22 cellular contexts compared by ENCODE assay signal in genomic region chr14:94965551-94966339, GRCh38.
DNase-seq lines count a peak whose midpoint lies in the region; ATAC-seq, FAIRE-seq and TF ChIP-seq lines count a peak whose summit lies in the region.
"Had no signal": no experiment of that assay in that cellular context is flagged by ENCODE, and none has a peak within 500 bp of the region (broad histone marks: within the 10 kb centered on the region; RNA-seq: fewer than 3 reads in every experiment).

No MANE protein-coding gene starts in this region.

- POLR2A ChIA-PET in HepG2 (lab: Yijun Ruan, JAX) = no interaction called here
- POLR2A ChIA-PET in K562 (lab: Yijun Ruan, JAX) = no interaction called here

- 35% methylated on average over 8 of the region's 8 CpGs for WGBS in HepG2 (ENCODE audit: low lambda C conversion rate)
- WGBS in right lobe of liver (ENCODE audit: insufficient coverage, low coverage, low lambda C conversion rate, missing lambda C conversion rate) = 74% methylated on average over 8 of the region's 8 CpGs
- 3% methylated on average over 8 of the region's 8 CpGs for WGBS in K562 (ENCODE audit: insufficient coverage, low coverage, missing lambda C conversion rate)

- H3K27ac ChIP-seq in HepG2 (ENCODE audit: extremely low read length, insufficient read depth, low read length) (no peak overlapping the region), right lobe of liver (no peak overlapping the region), K562 (ENCODE audit: extremely low read depth, low read depth, low read length) (no peak overlapping the region)
- H3K27ac ChIP-seq: 22Rv1; A549; BLaER1 treated with 17β-estradiol and CSF1 and Interleukin-3, amounts not matched to agents 10 nM and 100 nM; C4-2B had no signal

- TF ChIP-seq POLR2A in HepG2 (IDR thresholded peaks at IDR 0.05; ENCODE audit: insufficient read depth in 1 of 2, low read depth in 2 of 2, low read length in 2 of 2) (no peak), right lobe of liver (IDR thresholded peaks at IDR 0.05) (no peak), K562 (conservative IDR thresholded peaks at IDR 0.05) (no peak)

- TF ChIP-seq EP300 in HepG2 (IDR thresholded peaks at IDR 0.05; ENCODE audit: low read depth in 2 of 2, low read length in 2 of 2) (no peak), HepG2 (CRISPR knock-in tag; IDR thresholded peaks at IDR 0.05; ENCODE audit: borderline replicate concordance) (no peak), K562 (IDR thresholded peaks at IDR 0.05; ENCODE audit: low read length) (no peak)

- no peak overlapping the region for H3K4me3 Mint-ChIP-seq in neural crest cell
- H3K4me3 Mint-ChIP-seq: B cell; CD4-positive, alpha-beta T cell; CD8-positive, alpha-beta T cell had no signal

- CTCF ChIA-PET in HepG2 (lab: Yijun Ruan, JAX; ENCODE audit: low intra/inter-chr PET ratio, low total read pairs) (no interaction called here), K562 (lab: Yijun Ruan, JAX; ENCODE audit: low intra/inter-chr PET ratio) (no interaction called here)

- TF ChIP-seq CTCF in HepG2 (CRISPR knock-in tag; IDR thresholded peaks at IDR 0.05) (no peak), right lobe of liver (IDR thresholded peaks at IDR 0.05) (no peak), K562 (IDR thresholded peaks at IDR 0.05 in 2 of 3, conservative IDR thresholded peaks at IDR 0.05 in 1 of 3; ENCODE audit: insufficient read depth in 2 of 3, low read depth in 1 of 3, low read length in 3 of 3) (no peak), neural crest cell (conservative IDR thresholded peaks at IDR 0.05) (no peak)

- no peaks in the 10 kb centered on the region for H3K9me3 ChIP-seq in HepG2 (ENCODE audit: low read length)
- no peaks in the 10 kb centered on the region for H3K9me3 ChIP-seq in right lobe of liver
- H3K9me3 ChIP-seq in K562 (replicated peaks; ENCODE audit: control insufficient read depth, insufficient read depth, low read depth, low read length) = no peaks in the 10 kb centered on the region
- H3K9me3 ChIP-seq: Caco-2 had no signal

- no peak overlapping the region for H3K9ac ChIP-seq in HepG2 (ENCODE audit: insufficient read depth, low read depth, low read length)
- H3K9ac ChIP-seq in K562 (ENCODE audit: insufficient read depth in 1 of 2, low read depth in 2 of 2, low read length in 2 of 2) = no peak overlapping the region
- H3K9ac ChIP-seq: BLaER1 treated with 17β-estradiol and CSF1 and Interleukin-3, amounts not matched to agents 10 nM and 100 nM had no signal

- H2AFZ ChIP-seq in HepG2 (ENCODE audit: low read length) (no peak overlapping the region), K562 (ENCODE audit: low read depth, low read length) (no peak overlapping the region)

- H3K79me2 ChIP-seq in HepG2 (ENCODE audit: insufficient read depth, low read length) = no peaks in the 10 kb centered on the region
- H3K79me2 ChIP-seq in K562 (ENCODE audit: control insufficient read depth, insufficient read depth, low read length) = no peaks in the 10 kb centered on the region

- no peaks in the 10 kb centered on the region for H3K9me3 Mint-ChIP-seq in neural crest cell
- H3K9me3 Mint-ChIP-seq: CD4-positive, alpha-beta T cell; CD8-positive, alpha-beta T cell had no signal

- no peak for DNase-seq in HepG2 (ENCODE audit: low spot score)
- DNase-seq in right lobe of liver = no peak
- no peak for DNase-seq in K562 (ENCODE audit: extremely low read depth in 1 of 4, low spot score in 3 of 4)
- DNase-seq in neural crest cell (ENCODE audit: low read depth, low spot score) = no peak
- no peak for DNase-seq in germinal center (ENCODE audit: low spot score)
- DNase-seq: AML-193; Caco-2; Calu3; CD4-positive, alpha-beta T cell; CD8-positive, alpha-beta T cell; DMS79 treated with DMSO at 0.1 percent for 48 hours; GF-D8 had no signal

- peak overlapping the region; percentile 91 for H3K27ac Mint-ChIP-seq in neural crest cell (ENCODE audit: unreplicated experiment)
- H3K27ac Mint-ChIP-seq: B cell; CD4-positive, alpha-beta T cell; CD8-positive, alpha-beta T cell had no signal

- H4K20me1 ChIP-seq in HepG2 (ENCODE audit: insufficient read depth, low read length) = no peaks in the 10 kb centered on the region
- H4K20me1 ChIP-seq in K562 (replicated peaks; ENCODE audit: control insufficient read depth, insufficient read depth, low read length) = no peaks in the 10 kb centered on the region
- H4K20me1 ChIP-seq: BLaER1 treated with 17β-estradiol and CSF1 and Interleukin-3, amounts not matched to agents 10 nM and 100 nM had no signal

- TF ChIP-seq RAD21 in HepG2 (CRISPR knock-in tag; IDR thresholded peaks at IDR 0.05) (no peak), K562 (CRISPR knock-in tag; conservative IDR thresholded peaks at IDR 0.05 in 1 of 2, IDR thresholded peaks at IDR 0.05 in 1 of 2) (no peak)

- BruUV-seq in HepG2 (replicated peaks; lab: Mats Ljungman, UMichigan) = no TSS peak
- no TSS peak for BruUV-seq in K562 (replicated peaks; lab: Mats Ljungman, UMichigan)

- H3K36me3 Mint-ChIP-seq in neural crest cell (ENCODE audit: low read depth) = no peaks in the 10 kb centered on the region
- H3K36me3 Mint-ChIP-seq: CD8-positive, alpha-beta T cell had no signal

- H3K4me3 ChIP-seq in HepG2 (replicated peaks in 1 of 3; ENCODE audit: insufficient read depth in 1 of 3, low read depth in 2 of 3, low read length in 3 of 3) = no peak overlapping the region
- no peak overlapping the region for H3K4me3 ChIP-seq in right lobe of liver
- no peak overlapping the region for H3K4me3 ChIP-seq in K562
- H3K4me3 ChIP-seq: A549; BLaER1 treated with 17β-estradiol and CSF1 and Interleukin-3, amounts not matched to agents 10 nM and 100 nM had no signal

- no peaks in the 10 kb centered on the region for H3K4me1 Mint-ChIP-seq in neural crest cell
- H3K4me1 Mint-ChIP-seq: B cell had no signal

- peaks cover 0 to 31% of the 10 kb centered on the region in 2 experiments; a peak in 2 of 5 replicates for H3K27me3 ChIP-seq in HepG2 (ENCODE audit: control insufficient read depth in 1 of 2, insufficient read depth in 2 of 2, low read length in 2 of 2)
- no peaks in the 10 kb centered on the region for H3K27me3 ChIP-seq in right lobe of liver
- H3K27me3 ChIP-seq in K562 (ENCODE audit: control insufficient read depth in 2 of 2, insufficient read depth in 2 of 2, low read length in 2 of 2) = no peaks in the 10 kb centered on the region
- H3K27me3 ChIP-seq: BLaER1 treated with 17β-estradiol and CSF1 and Interleukin-3, amounts not matched to agents 10 nM and 100 nM had no signal

- no peaks in the 10 kb centered on the region for H3K27me3 Mint-ChIP-seq in neural crest cell (ENCODE audit: low read depth)

- H3K9me1 ChIP-seq in K562 (ENCODE audit: control insufficient read depth, insufficient read depth, low read length) = no peaks in the 10 kb centered on the region

- FAIRE-seq in HepG2 (lab: Jason Lieb, UNC) = no peak
- FAIRE-seq in K562 (lab: Jason Lieb, UNC) = no peak
- FAIRE-seq: A549, D721Med, G401.6, GM12891 had no signal

- ATAC-seq in HepG2 (no peak), right lobe of liver (no peak), K562 (no peak), HG03108 (IDR thresholded peaks at IDR 0.05; ENCODE audit: unreplicated experiment) (no peak), GM18867 (IDR thresholded peaks at IDR 0.05; ENCODE audit: unreplicated experiment) (no peak)
- ATAC-seq: A549; CD8-positive, alpha-beta T cell had no signal

- H3K36me3 ChIP-seq in HepG2 (replicated peaks in 1 of 2; ENCODE audit: control insufficient read depth in 1 of 2, insufficient read depth in 2 of 2, low read length in 2 of 2) = no peaks in the 10 kb centered on the region
- no peaks in the 10 kb centered on the region for H3K36me3 ChIP-seq in right lobe of liver
- no peaks in the 10 kb centered on the region for H3K36me3 ChIP-seq in K562 (ENCODE audit: control insufficient read depth, insufficient read depth, low read length)
- H3K36me3 ChIP-seq: BLaER1 treated with 17β-estradiol and CSF1 and Interleukin-3, amounts not matched to agents 10 nM and 100 nM had no signal

- no peak overlapping the region for H3K4me2 ChIP-seq in HepG2 (ENCODE audit: low read depth, low read length)
- no peak overlapping the region for H3K4me2 ChIP-seq in K562 (ENCODE audit: insufficient read depth, low read length)
- H3K4me2 ChIP-seq: A549; BLaER1 treated with 17β-estradiol and CSF1 and Interleukin-3, amounts not matched to agents 10 nM and 100 nM had no signal

- intact Hi-C loops in HepG2 (cut with micrococcal nuclease; ENCODE audit: unreplicated experiment) = no loop called here
- intact Hi-C loops in right lobe of liver (cut with DNase I) = no loop called here
- intact Hi-C loops in K562 (cut with micrococcal nuclease) = no loop called here

- in situ Hi-C loops in HepG2 (cut with HindIII; ENCODE audit: extremely low pct_ligation_motif_present, low pct_unique_long_range_greater_than_20kb) (no loop called here), K562 (cut with MboI) (no loop called here)

- H3K4me1 ChIP-seq in HepG2 (ENCODE audit: insufficient read depth, low read length) (no peaks in the 10 kb centered on the region), right lobe of liver (no peaks in the 10 kb centered on the region), K562 (replicated peaks in 1 of 2; ENCODE audit: control insufficient read depth in 2 of 2, insufficient read depth in 2 of 2, low read length in 2 of 2) (no peaks in the 10 kb centered on the region)
- H3K4me1 ChIP-seq: A549, Caco-2 had no signal

TF ChIP-seq in HepG2, 621 proteins besides CTCF, POLR2A, EP300 and RAD21:
- peak; percentile 87 for TF ChIP-seq ZKSCAN1 (IDR thresholded peaks at IDR 0.05; ENCODE audit: low read length)
- TF ChIP-seq GTF3A (CRISPR knock-in tag; conservative IDR thresholded peaks at IDR 0.05) = no peak

TF ChIP-seq in K562, 482 proteins besides CTCF, POLR2A, EP300 and RAD21:
- no peak for TF ChIP-seq E2F4 (CRISPR knock-in tag; IDR thresholded peaks at IDR 0.05; ENCODE audit: low read depth)
- no peak for TF ChIP-seq RB1 (IDR thresholded peaks at IDR 0.05; ENCODE audit: low read depth)
- TF ChIP-seq ZKSCAN1 (IDR thresholded peaks at IDR 0.05; ENCODE audit: low read depth, low read length) = peak; percentile 69; the same call in 1 of the 2 replicates

Comparison
In these comparisons a context has a peak if more than half of its experiments do, and no peak if none do; other contexts are left out.
1. Of the 241 proteins assayed by ChIP-seq in both HepG2 and K562: peak only in HepG2: none; only in K562: none; in both: ZKSCAN1; in neither: 240.